Comparison of ENCODE assay signal across 17 cellular contexts in genomic region chr13:109273326-109273751, GRCh38.
DNase-seq lines count a peak whose midpoint lies in the region; ATAC-seq and TF ChIP-seq lines count a peak whose summit lies in the region.
"Had no signal": no experiment of that assay in that cellular context is flagged by ENCODE, and none has a peak within 500 bp of the region (broad histone marks: within the 10 kb centered on the region; RNA-seq: fewer than 3 reads in every experiment).

No MANE protein-coding gene starts in this region.

- H3K4me1 Mint-ChIP-seq in GM23338, result peaks cover 41% of the 10 kb centered on the region
- H3K4me1 Mint-ChIP-seq: activated naive CD4-positive, alpha-beta T cell treated with anti-CD3 and anti-CD28 coated beads, Interleukin-2, amount 10 ng/mL, durations not matched to agents 7 days and 5 days; natural killer cell had no signal

- no peak overlapping the region for H3K4me3 ChIP-seq in GM23338
- peak overlapping the region; percentile 44 for H3K4me3 ChIP-seq in SJSA1
- H3K4me3 ChIP-seq in fibroblast of mammary gland (ENCODE audit: control insufficient read depth, low read depth, low read length), result peak overlapping the region; percentile 39
- no peak overlapping the region for H3K4me3 ChIP-seq in gastrocnemius medialis
- H3K4me3 ChIP-seq: HAP-1 had no signal

- peaks cover 26% of the 10 kb centered on the region for H3K4me1 ChIP-seq in GM23338 (ENCODE audit: insufficient read depth)
- H3K4me1 ChIP-seq in SJSA1 (replicated peaks), result peaks cover 49% of the 10 kb centered on the region
- peaks cover 6 to 21% of the 10 kb centered on the region in 2 donors for H3K4me1 ChIP-seq in gastrocnemius medialis
- H3K4me1 ChIP-seq: HAP-1 had no signal

- H2AFZ ChIP-seq in GM23338, result no peak overlapping the region

- H3K9me3 Mint-ChIP-seq in GM23338, result no peaks in the 10 kb centered on the region
- H3K9me3 Mint-ChIP-seq: activated naive CD4-positive, alpha-beta T cell treated with anti-CD3 and anti-CD28 coated beads, Interleukin-2, amount 10 ng/mL, durations not matched to agents 7 days and 5 days; CD4-positive, alpha-beta T cell; natural killer cell had no signal

- TF ChIP-seq POLR2A in gastrocnemius medialis (IDR thresholded peaks at IDR 0.05), result no peak

- ATAC-seq in GM23338 (no peak), gastrocnemius medialis (no peak), HG03442 (IDR thresholded peaks at IDR 0.05; ENCODE audit: unreplicated experiment) (no peak)
- ATAC-seq: natural killer cell had no signal

- H3K4me2 ChIP-seq in GM23338, result peak overlapping the region; percentile 29; the same call in 1 of the 2 replicates

- DNase-seq in GM23338 (ENCODE audit: low spot score), result no peak
- peak; percentile 86 to 99 for DNase-seq in SJSA1 (ENCODE audit: low read depth in 1 of 2, low spot score in 2 of 2)
- peak; percentile 88 for DNase-seq in fibroblast of mammary gland (ENCODE audit: low read depth)
- no peak for DNase-seq in gastrocnemius medialis
- DNase-seq in NCI-H2029 treated with DMSO at 0.1 percent for 48 hours (lab: John Stamatoyannopoulos, UW), result no peak
- DNase-seq in middle frontal gyrus (ENCODE audit: extremely low spot score, low spot score), result no peak
- no peak for DNase-seq in HPDE6-E6E7 (ENCODE audit: extremely low spot score)
- DNase-seq: activated CD8-positive, alpha-beta memory T cell treated with anti-CD3 and anti-CD28 coated beads for 24 hours; activated naive CD4-positive, alpha-beta T cell treated with anti-CD3 and anti-CD28 coated beads, Interleukin-2, amount 10 ng/mL, durations not matched to agents 7 days and 5 days; CD4-positive, alpha-beta T cell; natural killer cell; NCI-H1105 treated with DMSO at 0.1 percent for 48 hours; NCI-H510A; Right ventricle myocardium superior had no signal

- H3K27ac Mint-ChIP-seq in GM23338, result no peak overlapping the region; the same call in 1 of the 2 replicates
- H3K27ac Mint-ChIP-seq: activated naive CD4-positive, alpha-beta T cell treated with anti-CD3 and anti-CD28 coated beads, Interleukin-2, amount 10 ng/mL, durations not matched to agents 7 days and 5 days; CD4-positive, alpha-beta T cell; natural killer cell had no signal

- TF ChIP-seq CTCF in GM23338 (conservative IDR thresholded peaks at IDR 0.05; ENCODE audit: low read depth in 2 of 2) (no peak), fibroblast of mammary gland (conservative IDR thresholded peaks at IDR 0.05; ENCODE audit: control insufficient read depth, insufficient read depth, low read depth, low read length) (no peak), gastrocnemius medialis (IDR thresholded peaks at IDR 0.05 in 4 of 5, conservative IDR thresholded peaks at IDR 0.05 in 1 of 5) (no peak)

- H3F3A ChIP-seq in GM23338 (replicated peaks; ENCODE audit: low read depth), result 0 out of 2 replicates have a peak, but pooled peaks cover 3% of the 10 kb centered on the region

- no peaks in the 10 kb centered on the region for H4K20me1 ChIP-seq in GM23338 (replicated peaks; ENCODE audit: insufficient read depth)

- in situ Hi-C loops in gastrocnemius medialis (cut with MboI; ENCODE audit: low sequenced_read_pairs in 4 of 4), result no loop called here

- intact Hi-C loops in gastrocnemius medialis (cut with DNase I; ENCODE audit: low total_unique reads), result no loop called here

- H3K27me3 Mint-ChIP-seq in GM23338 (ENCODE audit: insufficient read depth, low read depth, poor library complexity), result peaks cover 3% of the 10 kb centered on the region
- H3K27me3 Mint-ChIP-seq: activated naive CD4-positive, alpha-beta T cell treated with anti-CD3 and anti-CD28 coated beads, Interleukin-2, amount 10 ng/mL, durations not matched to agents 7 days and 5 days had no signal

- H3K79me2 ChIP-seq in GM23338 (replicated peaks; ENCODE audit: insufficient read depth), result no peaks in the 10 kb centered on the region

- H3K36me3 ChIP-seq in GM23338 (ENCODE audit: insufficient read depth) (no peaks in the 10 kb centered on the region), SJSA1 (peaks cover 83% of the 10 kb centered on the region), gastrocnemius medialis (no peaks in the 10 kb centered on the region)
- H3K36me3 ChIP-seq: HAP-1, right atrium auricular region had no signal

- peaks cover 15% of the 10 kb centered on the region for H3K9me2 ChIP-seq in GM23338 (ENCODE audit: insufficient read depth)

- H3K27ac ChIP-seq in GM23338 (ENCODE audit: low read depth), result peak overlapping the region; percentile 73
- H3K27ac ChIP-seq in SJSA1, result peak overlapping the region; percentile 90
- peak overlapping the region in 3 of 4 donors; percentile 45 to 85 (median 60) for H3K27ac ChIP-seq in gastrocnemius medialis

- no peak overlapping the region for H3K4me3 Mint-ChIP-seq in GM23338
- H3K4me3 Mint-ChIP-seq: activated naive CD4-positive, alpha-beta T cell treated with anti-CD3 and anti-CD28 coated beads, Interleukin-2, amount 10 ng/mL, durations not matched to agents 7 days and 5 days; CD4-positive, alpha-beta T cell; natural killer cell had no signal

- no peaks in the 10 kb centered on the region for H3K36me3 Mint-ChIP-seq in GM23338 (ENCODE audit: low read depth)
- H3K36me3 Mint-ChIP-seq: activated naive CD4-positive, alpha-beta T cell treated with anti-CD3 and anti-CD28 coated beads, Interleukin-2, amount 10 ng/mL, durations not matched to agents 7 days and 5 days; natural killer cell had no signal

- H3K27me3 ChIP-seq in GM23338 (ENCODE audit: insufficient read depth) (no peaks in the 10 kb centered on the region), SJSA1 (replicated peaks) (no peaks in the 10 kb centered on the region), gastrocnemius medialis (no peaks in the 10 kb centered on the region)
- H3K27me3 ChIP-seq: right atrium auricular region had no signal

- H3K9me3 ChIP-seq in SJSA1 (replicated peaks) (no peaks in the 10 kb centered on the region), gastrocnemius medialis (no peaks in the 10 kb centered on the region)
- H3K9me3 ChIP-seq: HAP-1, right atrium auricular region had no signal

TF ChIP-seq in GM23338, 12 proteins besides CTCF, POLR2A, EP300 and RAD21:
- TF ChIP-seq EZH2 (IDR thresholded peaks at IDR 0.05; ENCODE audit: low read depth, unreplicated experiment), result no peak
- TF ChIP-seq ZNF331 (CRISPR knock-in tag; IDR thresholded peaks at IDR 0.05; ENCODE audit: low read depth), result no peak
- TF ChIP-seq ZNF462 (CRISPR knock-in tag; IDR thresholded peaks at IDR 0.05), result no peak
- no peak for TF ChIP-seq CREB1 (CRISPR knock-in tag; IDR thresholded peaks at IDR 0.05; ENCODE audit: low read depth)
TF ChIP-seq in GM23338: peak in this region for 0.

Comparison
In these comparisons a context has a peak if more than half of its experiments do, and no peak if none do; other contexts are left out.
1. DNase-seq: peak in SJSA1 (2 of 2) and fibroblast of mammary gland (single experiment); none in GM23338 (single experiment), gastrocnemius medialis (0 of 2), NCI-H2029 treated with DMSO at 0.1 percent for 48 hours (single experiment), middle frontal gyrus (single experiment) and HPDE6-E6E7 (single experiment).
2. H3K4me3 ChIP-seq: peak in SJSA1 (single experiment) and fibroblast of mammary gland (single experiment); none in GM23338 (single experiment) and gastrocnemius medialis (0 of 4).
3. Peak in every context shown above with its lines, with median percentiles within 50 percentile points of each other: H3K27ac ChIP-seq.